Comparison of ENCODE assay signal across 23 cellular contexts in the genomic region with DNA sequence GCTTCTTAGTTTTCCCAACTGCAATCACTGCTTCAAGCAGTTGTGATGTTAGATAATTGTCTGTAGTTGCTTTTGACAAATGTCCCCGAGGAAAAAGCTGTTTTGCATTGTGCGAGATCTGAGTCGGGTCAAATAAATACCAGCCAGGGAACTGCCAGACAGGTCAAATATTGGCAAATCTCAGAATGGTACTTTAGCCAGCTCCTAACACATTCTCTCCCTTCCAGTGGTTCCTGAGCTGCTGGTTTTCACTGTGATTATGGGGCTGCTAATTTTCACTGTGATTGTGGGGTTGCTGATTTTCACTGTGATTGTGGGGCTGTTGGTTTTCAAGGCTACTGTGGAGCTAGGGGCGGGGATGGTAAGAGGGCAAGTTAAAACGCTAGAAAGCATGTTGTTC. TPM values are rescaled to one million over a fixed set of nuclear protein-coding genes. Genes with fewer than 3 reads are reported as not detected.
A peak's percentile ranks its signal among the peaks of the same experiment; 100 is the strongest.
DNase-seq lines count a peak whose midpoint lies in the region; ATAC-seq and TF ChIP-seq lines count a peak whose summit lies in the region.
"Had no signal": no experiment of that assay in that cellular context is flagged by ENCODE, and none has a peak within 500 bp of the region (broad histone marks: within the 10 kb centered on the region; RNA-seq: fewer than 3 reads in every experiment).

No MANE protein-coding gene starts in this region.

- ATAC-seq in GM23338: no peak
- peak; percentile 89 for ATAC-seq in left lobe of liver
- ATAC-seq in HG02759 (IDR thresholded peaks at IDR 0.05; ENCODE audit: unreplicated experiment): no peak
- ATAC-seq in HG03354 (IDR thresholded peaks at IDR 0.05; ENCODE audit: poor library complexity, severe bottlenecking, unreplicated experiment): no peak
- ATAC-seq: GM12878 had no signal

- no peak overlapping the region for H2BK15ac ChIP-seq in neuronal stem cell (ENCODE audit: low read length)

- H3K36me3 ChIP-seq in GM23338 (ENCODE audit: insufficient read depth): no peaks in the 10 kb centered on the region
- H3K36me3 ChIP-seq in neuronal stem cell (replicated peaks in 1 of 2; ENCODE audit: control insufficient read depth in 2 of 2, insufficient read depth in 2 of 2, low read length in 2 of 2): no peaks in the 10 kb centered on the region
- no peaks in the 10 kb centered on the region for H3K36me3 ChIP-seq in adrenal gland (replicated peaks in 1 of 2)
- H3K36me3 ChIP-seq: BE2C, HAP-1 had no signal

- H2AK5ac ChIP-seq in neuronal stem cell (ENCODE audit: low read depth, low read length): no peak overlapping the region

- no peak for DNase-seq in GM23338 (ENCODE audit: low spot score)
- peak; percentile 14 for DNase-seq in NCI-H526 treated with DMSO at 0.1 percent for 48 hours (lab: John Stamatoyannopoulos, UW)
- no peak for DNase-seq in left lobe of liver (ENCODE audit: low spot score)
- DNase-seq in neuronal stem cell (ENCODE audit: low spot score): no peak
- no peak for DNase-seq in adrenal gland
- DNase-seq in SW480 (ENCODE audit: low spot score): no peak
- DNase-seq: ACHN; BE2C; C1 segment of cervical spinal cord; CD4-positive, CD25-positive, alpha-beta regulatory T cell; CD8-positive, alpha-beta memory T cell; COR-L47; DMS 273 treated with DMSO at 0.1 percent for 48 hours; DMS53; DND-41; EL had no signal

- H3K4me1 Mint-ChIP-seq in GM23338: no peaks in the 10 kb centered on the region
- H3K4me1 Mint-ChIP-seq: CD4-positive, CD25-positive, alpha-beta regulatory T cell; CD8-positive, alpha-beta memory T cell; IgD-negative memory B cell had no signal

- H4K91ac ChIP-seq in neuronal stem cell (ENCODE audit: low read depth, low read length, poor library complexity): no peak overlapping the region

- no peak for TF ChIP-seq POLR2A in adrenal gland (IDR thresholded peaks at IDR 0.05)

- H3K4ac ChIP-seq in neuronal stem cell (ENCODE audit: low read length): no peak overlapping the region

- no peak overlapping the region for H2BK5ac ChIP-seq in neuronal stem cell (ENCODE audit: low read length)

- H3K27ac ChIP-seq in GM23338 (ENCODE audit: low read depth): no peak overlapping the region
- H3K27ac ChIP-seq in neuronal stem cell (replicated peaks; ENCODE audit: low read length): no peak overlapping the region
- no peak overlapping the region for H3K27ac ChIP-seq in adrenal gland

- no peak overlapping the region for H2BK12ac ChIP-seq in neuronal stem cell (ENCODE audit: low read length)

- TF ChIP-seq CTCF in GM23338 (conservative IDR thresholded peaks at IDR 0.05; ENCODE audit: low read depth in 2 of 2) (no peak), adrenal gland (IDR thresholded peaks at IDR 0.05) (no peak)

- H3F3A ChIP-seq in GM23338 (replicated peaks; ENCODE audit: low read depth): no peaks in the 10 kb centered on the region

- H4K8ac ChIP-seq in neuronal stem cell (ENCODE audit: low read depth, low read length): no peak overlapping the region

- no peaks in the 10 kb centered on the region for H3K9me2 ChIP-seq in GM23338 (ENCODE audit: insufficient read depth)

- no peak overlapping the region for H3K18ac ChIP-seq in neuronal stem cell (ENCODE audit: low read length)

- H3K4me1 ChIP-seq in GM23338 (ENCODE audit: insufficient read depth): no peaks in the 10 kb centered on the region
- no peaks in the 10 kb centered on the region for H3K4me1 ChIP-seq in neuronal stem cell (ENCODE audit: control insufficient read depth in 2 of 2, insufficient read depth in 1 of 2, low read depth in 1 of 2, low read length in 2 of 2)
- no peaks in the 10 kb centered on the region for H3K4me1 ChIP-seq in adrenal gland (replicated peaks in 1 of 2)
- H3K4me1 ChIP-seq: BE2C, HAP-1 had no signal

- no peaks in the 10 kb centered on the region for H3K9me3 Mint-ChIP-seq in GM23338

- no peak overlapping the region for H3K9ac ChIP-seq in neuronal stem cell (ENCODE audit: low read depth, low read length, poor library complexity)

- H3K27me3 ChIP-seq in GM23338 (ENCODE audit: insufficient read depth) (no peaks in the 10 kb centered on the region), neuronal stem cell (ENCODE audit: control insufficient read depth in 3 of 3, insufficient read depth in 3 of 3, low read depth in 1 of 3, low read length in 3 of 3) (peaks cover 0 to 2% (median 0%) of the 10 kb centered on the region in 3 experiments), adrenal gland (no peaks in the 10 kb centered on the region)
- H3K27me3 ChIP-seq: BE2C had no signal

- no peak overlapping the region for H3K4me3 Mint-ChIP-seq in GM23338
- H3K4me3 Mint-ChIP-seq: CD4-positive, CD25-positive, alpha-beta regulatory T cell; CD8-positive, alpha-beta memory T cell; IgD-negative memory B cell had no signal

- no CpG with 5 or more reads among the region's 5 CpGs for WGBS in neuronal stem cell (ENCODE audit: extremely low coverage in 2 of 2, insufficient read length in 2 of 2, insufficient replicate concordance in 1 of 2), 2 donors
- WGBS in adrenal gland, 4 donors: 63 to 67% (median 65%) methylated on average over 5 of the region's 5 CpGs

- H3K27me3 Mint-ChIP-seq in GM23338 (ENCODE audit: insufficient read depth, low read depth, poor library complexity): no peaks in the 10 kb centered on the region

- no peak overlapping the region for H2BK120ac ChIP-seq in neuronal stem cell (ENCODE audit: low read depth, low read length)

- no peak overlapping the region for H3K27ac Mint-ChIP-seq in GM23338
- H3K27ac Mint-ChIP-seq: CD4-positive, CD25-positive, alpha-beta regulatory T cell; CD8-positive, alpha-beta memory T cell; IgD-negative memory B cell had no signal

- peak overlapping the region; percentile 43; the same call in 1 of the 2 replicates for H2AFZ ChIP-seq in GM23338
- peak overlapping the region; percentile 45 for H2AFZ ChIP-seq in neuronal stem cell (ENCODE audit: low read length)

- H3K9me3 ChIP-seq in neuronal stem cell (replicated peaks in 1 of 2; ENCODE audit: control insufficient read depth in 2 of 2, insufficient read depth in 1 of 2, low read depth in 1 of 2, low read length in 2 of 2) (no peaks in the 10 kb centered on the region), adrenal gland (replicated peaks in 1 of 3) (no peaks in the 10 kb centered on the region)
- H3K9me3 ChIP-seq: BE2C, HAP-1 had no signal

- no peak overlapping the region for H3K4me3 ChIP-seq in GM23338
- no peak overlapping the region for H3K4me3 ChIP-seq in neuronal stem cell (ENCODE audit: low read length in 2 of 2)
- no peak overlapping the region for H3K4me3 ChIP-seq in adrenal gland
- H3K4me3 ChIP-seq: GM12878, HAP-1 had no signal

- no peaks in the 10 kb centered on the region for H3K36me3 Mint-ChIP-seq in GM23338 (ENCODE audit: low read depth)
- H3K36me3 Mint-ChIP-seq: CD4-positive, CD25-positive, alpha-beta regulatory T cell; CD8-positive, alpha-beta memory T cell; IgD-negative memory B cell had no signal

- no peak overlapping the region for H3K14ac ChIP-seq in neuronal stem cell (ENCODE audit: low read length)

- H4K20me1 ChIP-seq in GM23338 (replicated peaks; ENCODE audit: insufficient read depth): no peaks in the 10 kb centered on the region

- no peak overlapping the region for H3K4me2 ChIP-seq in GM23338
- no peak overlapping the region for H3K4me2 ChIP-seq in neuronal stem cell (ENCODE audit: insufficient read depth, low read length, poor library complexity, severe bottlenecking)

- H3K23ac ChIP-seq in neuronal stem cell (ENCODE audit: low read depth, low read length, poor library complexity): no peak overlapping the region

- H3K79me1 ChIP-seq in neuronal stem cell (ENCODE audit: low read depth, low read length): no peaks in the 10 kb centered on the region

- no peaks in the 10 kb centered on the region for H3K79me2 ChIP-seq in GM23338 (replicated peaks; ENCODE audit: insufficient read depth)

- intact Hi-C loops in adrenal gland (cut with DNase I): no loop called here

TF ChIP-seq in GM23338, 12 proteins besides CTCF, POLR2A, EP300 and RAD21 (continues in another document):
- TF ChIP-seq STAT1 (IDR thresholded peaks at IDR 0.05; ENCODE audit: unreplicated experiment): no peak
- no peak for TF ChIP-seq JUNB (IDR thresholded peaks at IDR 0.05; ENCODE audit: unreplicated experiment)
- no peak for TF ChIP-seq EZH2phosphoT487 (IDR thresholded peaks at IDR 0.05; ENCODE audit: unreplicated experiment)
- no peak for TF ChIP-seq ZNF114 (CRISPR knock-in tag; IDR thresholded peaks at IDR 0.05)
- no peak for TF ChIP-seq CREB1 (CRISPR knock-in tag; IDR thresholded peaks at IDR 0.05; ENCODE audit: low read depth)
- no peak for TF ChIP-seq POLR2AphosphoS5 (IDR thresholded peaks at IDR 0.05; ENCODE audit: low read depth)
- no peak for TF ChIP-seq NANOG (IDR thresholded peaks at IDR 0.05; ENCODE audit: borderline replicate concordance)

RNA-seq across cellular contexts. Expression of gene RASSF10, which starts 14.3 kb away (rescaled TPM):
- total RNA-seq in GM23338 (2014; rRNA removed; shearing (Covaris generic)): 1.8 and 4.0 TPM in 2 replicates
- polyA plus RNA-seq in GM23338 (2016; fragmentation: Nextera tagmentation; extraction: Ambion mirVana) (0.13 and 0.52 TPM in 2 replicates), adrenal gland (under 1 TPM in 1 of 3 donors, not detected in 2; 0.07 TPM)
- total RNA-seq in left lobe of liver (not detected), adrenal gland (not detected)
- 2.1 TPM for polyA plus RNA-seq in neuronal stem cell (2013, experiment 1 of 2)
- polyA plus RNA-seq in neuronal stem cell (2013, experiment 2 of 2): 2.2 TPM
- total RNA-seq: CD4-positive, CD25-positive, alpha-beta regulatory T cell; CD8-positive, alpha-beta memory T cell; G401; H4 had no signal
- polyA plus RNA-seq: CD4-positive, CD25-positive, alpha-beta regulatory T cell; CD8-positive, alpha-beta memory T cell; IgD-negative memory B cell had no signal
